Comparison of ENCODE assay signal across 2 cellular contexts in the genomic region with DNA sequence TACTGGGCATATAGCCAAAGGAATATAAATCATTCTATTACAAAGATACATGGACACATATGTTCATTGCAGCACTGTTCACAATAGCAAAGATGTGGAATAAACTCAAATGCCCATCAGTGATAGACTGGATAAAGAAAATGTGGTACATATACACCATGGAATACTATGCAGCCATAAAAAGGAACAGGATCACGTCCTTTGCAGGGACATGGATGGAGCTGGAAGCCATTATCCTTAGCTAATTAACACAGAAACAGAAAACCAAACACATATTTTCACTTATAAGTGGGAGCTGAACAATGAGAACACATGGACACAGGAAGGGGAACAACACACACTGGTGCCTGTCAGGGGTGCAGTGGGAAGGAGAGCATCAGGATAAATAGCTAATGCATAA. TPM values are rescaled to one million over a fixed set of nuclear protein-coding genes. Genes with fewer than 3 reads are reported as not detected.
"Had no signal": no experiment of that assay in that cellular context is flagged by ENCODE, and none has a peak within 500 bp of the region (broad histone marks: within the 10 kb centered on the region; RNA-seq: fewer than 3 reads in every experiment).

No MANE protein-coding gene starts in this region.

RNA-seq across cellular contexts. Expression of a gene that starts 30.6 kb away (rescaled TPM):
- total RNA-seq: MCF 10A, NCI-H460 had no signal

RNA-seq across cellular contexts. Expression of a gene that starts 59.6 kb away (rescaled TPM):
- total RNA-seq: MCF 10A, NCI-H460 had no signal
